ENCODE assay signal across 1 cellular context in genomic region chr5:149357370-149358293, GRCh38.
TF ChIP-seq lines count a peak whose summit lies in the region.

TSS of gene PCYOX1L (plus strand) at chr5:149358046. CDS start at chr5:149358069, 23 bp downstream.

TF ChIP-seq in A549, 52 proteins besides CTCF, POLR2A, EP300 and RAD21 (continued from another document):
- TF ChIP-seq, protein P1, sequence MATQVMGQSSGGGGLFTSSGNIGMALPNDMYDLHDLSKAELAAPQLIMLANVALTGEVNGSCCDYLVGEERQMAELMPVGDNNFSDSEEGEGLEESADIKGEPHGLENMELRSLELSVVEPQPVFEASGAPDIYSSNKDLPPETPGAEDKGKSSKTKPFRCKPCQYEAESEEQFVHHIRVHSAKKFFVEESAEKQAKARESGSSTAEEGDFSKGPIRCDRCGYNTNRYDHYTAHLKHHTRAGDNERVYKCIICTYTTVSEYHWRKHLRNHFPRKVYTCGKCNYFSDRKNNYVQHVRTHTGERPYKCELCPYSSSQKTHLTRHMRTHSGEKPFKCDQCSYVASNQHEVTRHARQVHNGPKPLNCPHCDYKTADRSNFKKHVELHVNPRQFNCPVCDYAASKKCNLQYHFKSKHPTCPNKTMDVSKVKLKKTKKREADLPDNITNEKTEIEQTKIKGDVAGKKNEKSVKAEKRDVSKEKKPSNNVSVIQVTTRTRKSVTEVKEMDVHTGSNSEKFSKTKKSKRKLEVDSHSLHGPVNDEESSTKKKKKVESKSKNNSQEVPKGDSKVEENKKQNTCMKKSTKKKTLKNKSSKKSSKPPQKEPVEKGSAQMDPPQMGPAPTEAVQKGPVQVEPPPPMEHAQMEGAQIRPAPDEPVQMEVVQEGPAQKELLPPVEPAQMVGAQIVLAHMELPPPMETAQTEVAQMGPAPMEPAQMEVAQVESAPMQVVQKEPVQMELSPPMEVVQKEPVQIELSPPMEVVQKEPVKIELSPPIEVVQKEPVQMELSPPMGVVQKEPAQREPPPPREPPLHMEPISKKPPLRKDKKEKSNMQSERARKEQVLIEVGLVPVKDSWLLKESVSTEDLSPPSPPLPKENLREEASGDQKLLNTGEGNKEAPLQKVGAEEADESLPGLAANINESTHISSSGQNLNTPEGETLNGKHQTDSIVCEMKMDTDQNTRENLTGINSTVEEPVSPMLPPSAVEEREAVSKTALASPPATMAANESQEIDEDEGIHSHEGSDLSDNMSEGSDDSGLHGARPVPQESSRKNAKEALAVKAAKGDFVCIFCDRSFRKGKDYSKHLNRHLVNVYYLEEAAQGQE (IDR thresholded peaks at IDR 0.05): no peak
- no peak for TF ChIP-seq ZFP36 (IDR thresholded peaks at IDR 0.05; ENCODE audit: borderline replicate concordance, partially characterized antibody)
- TF ChIP-seq RNF2 (IDR thresholded peaks at IDR 0.05; ENCODE audit: borderline replicate concordance, low read depth): 0 out of 2 replicates have a peak, but pooled peaks have one; percentile 27
